Comparison of ENCODE assay signal across 13 cellular contexts in the genomic region with DNA sequence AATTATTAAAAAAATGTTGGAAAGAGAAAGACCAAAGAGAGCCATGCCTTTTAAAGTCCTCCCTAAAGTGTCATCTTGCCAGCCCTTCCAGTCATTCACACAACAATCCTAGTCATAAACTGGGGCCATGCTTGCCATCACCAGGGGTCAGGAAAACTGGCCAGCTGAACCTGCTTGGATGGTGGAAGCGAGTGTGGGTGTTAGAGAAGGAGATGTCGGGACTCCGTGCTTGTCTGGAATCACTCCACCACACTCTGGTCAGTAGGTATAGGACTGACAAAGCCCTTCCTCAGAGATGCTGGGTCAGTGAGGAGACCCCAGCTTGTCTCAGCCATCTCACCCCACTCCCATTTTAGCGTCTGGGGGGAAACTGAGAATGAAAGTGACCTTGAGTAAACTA. TPM values are rescaled to one million over a fixed set of nuclear protein-coding genes. Genes with fewer than 3 reads are reported as not detected.
DNase-seq lines count a peak whose midpoint lies in the region; ATAC-seq and TF ChIP-seq lines count a peak whose summit lies in the region.
"Had no signal": no experiment of that assay in that cellular context is flagged by ENCODE, and none has a peak within 500 bp of the region (broad histone marks: within the 10 kb centered on the region; RNA-seq: fewer than 3 reads in every experiment).

No MANE protein-coding gene starts in this region.

- peaks cover 18% of the 10 kb centered on the region for H3K4me1 Mint-ChIP-seq in nephron

- H3K27me3 ChIP-seq in fibroblast of lung (ENCODE audit: control insufficient read depth, insufficient read depth, low read length), result peaks cover 30% of the 10 kb centered on the region
- H3K27me3 ChIP-seq in upper lobe of left lung, result peaks cover 0 to 2% (median 0%) of the 10 kb centered on the region in 4 donors

- H3K4me3 Mint-ChIP-seq in nephron, result peak overlapping the region in 1 of 3 experiments; percentile 17

- ATAC-seq in SK-N-SH treated with all-trans-retinoic acid at 6 μM for 48 hours, result peak; percentile 68
- no peak for ATAC-seq in upper lobe of left lung (ENCODE audit: low FRiP score in 2 of 2)
- ATAC-seq in HG03460 (IDR thresholded peaks at IDR 0.05; ENCODE audit: unreplicated experiment), result no peak
- ATAC-seq: left lung had no signal

- no peak for TF ChIP-seq POLR2A in upper lobe of left lung (IDR thresholded peaks at IDR 0.05)

- no peak overlapping the region for H2AFZ ChIP-seq in fibroblast of lung (ENCODE audit: low read length)

- H3K27me3 Mint-ChIP-seq in nephron (ENCODE audit: low read depth), result peaks cover 46% of the 10 kb centered on the region

- TF ChIP-seq CTCF in fibroblast of lung (conservative IDR thresholded peaks at IDR 0.05 in 1 of 2, IDR thresholded peaks at IDR 0.05 in 1 of 2; ENCODE audit: low read depth in 1 of 2, low read length in 2 of 2), result no peak
- TF ChIP-seq CTCF in nephron (IDR thresholded peaks at IDR 0.05; ENCODE audit: unreplicated experiment in 3 of 3), result no peak
- no peak for TF ChIP-seq CTCF in upper lobe of left lung (IDR thresholded peaks at IDR 0.05)

- no peaks in the 10 kb centered on the region for H4K20me1 ChIP-seq in fibroblast of lung (ENCODE audit: control insufficient read depth, extremely low read depth, insufficient read depth, low read length)

- H3K9me3 ChIP-seq in fibroblast of lung (ENCODE audit: control insufficient read depth, insufficient read depth, low read depth, low read length) (no peaks in the 10 kb centered on the region), upper lobe of left lung (no peaks in the 10 kb centered on the region)
- H3K9me3 ChIP-seq: colonic mucosa, left lung, SJSA1 had no signal

- no peak overlapping the region for H3K9ac ChIP-seq in fibroblast of lung (ENCODE audit: insufficient read depth, low read length)

- H3K27ac ChIP-seq in fibroblast of lung (ENCODE audit: insufficient read depth, low read length), result no peak overlapping the region
- H3K27ac ChIP-seq in upper lobe of left lung, result peak overlapping the region; percentile 5 to 49 (median 42)
- H3K27ac ChIP-seq: colonic mucosa, left lung, SJSA1 had no signal

- H3K4me3 ChIP-seq in fibroblast of lung (replicated peaks in 1 of 4; ENCODE audit: control extremely low read depth in 1 of 4, insufficient read depth in 1 of 4, low read depth in 3 of 4, low read length in 4 of 4) (peak overlapping the region in 1 of 4 experiments; percentile 6), upper lobe of left lung (peak overlapping the region in 1 of 4 donors; percentile 5)
- H3K4me3 ChIP-seq: colonic mucosa, left lung, SJSA1 had no signal

- H3K4me1 ChIP-seq in fibroblast of lung (ENCODE audit: control insufficient read depth, extremely low read depth, insufficient read depth, low read length), result no peaks in the 10 kb centered on the region
- peaks cover 5 to 12% (median 9%) of the 10 kb centered on the region in 4 donors for H3K4me1 ChIP-seq in upper lobe of left lung
- H3K4me1 ChIP-seq: colonic mucosa, left lung had no signal

- peak overlapping the region; percentile 48 to 76 (median 66) for H3K27ac Mint-ChIP-seq in nephron

- no peaks in the 10 kb centered on the region for H3K9me3 Mint-ChIP-seq in nephron

- H3K4me2 ChIP-seq in fibroblast of lung (ENCODE audit: extremely low read depth, insufficient read depth, low read length), result peak overlapping the region; percentile 7

- no peaks in the 10 kb centered on the region for H3K79me2 ChIP-seq in fibroblast of lung (ENCODE audit: control insufficient read depth, insufficient read depth, low read length)

- no peak for TF ChIP-seq EP300 in upper lobe of left lung (IDR thresholded peaks at IDR 0.05)

- DNase-seq in fibroblast of lung (ENCODE audit: low read depth in 2 of 2), result no peak
- no peak for DNase-seq in upper lobe of left lung
- DNase-seq in NCI-H1417 treated with DMSO at 0.1 percent for 48 hours (lab: John Stamatoyannopoulos, UW), result no peak
- no peak for DNase-seq in epidermal melanocyte (ENCODE audit: insufficient read length, low spot score)
- DNase-seq: activated CD4-positive, alpha-beta T cell treated with anti-CD3 and anti-CD28 coated beads, Interleukin-2, amount 50 U/mL, for 48 hours; colonic mucosa; GDM1; left lung; NCI-H2171 had no signal

- WGBS in upper lobe of left lung, 2 donors, result 16 to 40% methylated on average over 4 of the region's 4 CpGs

- H3K36me3 ChIP-seq in fibroblast of lung (ENCODE audit: control insufficient read depth, insufficient read depth, low read length) (no peaks in the 10 kb centered on the region), upper lobe of left lung (no peaks in the 10 kb centered on the region)
- H3K36me3 ChIP-seq: colonic mucosa, left lung, SJSA1 had no signal

- no peaks in the 10 kb centered on the region for H3K36me3 Mint-ChIP-seq in nephron (ENCODE audit: low read depth)

TF ChIP-seq in SK-N-SH treated with all-trans-retinoic acid at 6 μM for 48 hours, 23 proteins besides CTCF, POLR2A, EP300 and RAD21:
- no peak for TF ChIP-seq TOX (CRISPR knock-in tag; IDR thresholded peaks at IDR 0.05; ENCODE audit: borderline replicate concordance)
- no peak for TF ChIP-seq SNAI2 (CRISPR knock-in tag; IDR thresholded peaks at IDR 0.05)
- no peak for TF ChIP-seq ESRRG (CRISPR knock-in tag; IDR thresholded peaks at IDR 0.05)
- no peak for TF ChIP-seq PPARA (CRISPR knock-in tag; IDR thresholded peaks at IDR 0.05; ENCODE audit: borderline replicate concordance)
- no peak for TF ChIP-seq ARNTL (CRISPR knock-in tag; IDR thresholded peaks at IDR 0.05; ENCODE audit: borderline replicate concordance, low read depth)
- TF ChIP-seq CSDC2 (CRISPR knock-in tag; IDR thresholded peaks at IDR 0.05), result no peak
- TF ChIP-seq ISL1 (CRISPR knock-in tag; IDR thresholded peaks at IDR 0.05), result no peak
- TF ChIP-seq OSR1 (CRISPR knock-in tag; IDR thresholded peaks at IDR 0.05), result no peak
- TF ChIP-seq ZC3H10 (CRISPR knock-in tag; IDR thresholded peaks at IDR 0.05), result no peak
- TF ChIP-seq, protein P1, sequence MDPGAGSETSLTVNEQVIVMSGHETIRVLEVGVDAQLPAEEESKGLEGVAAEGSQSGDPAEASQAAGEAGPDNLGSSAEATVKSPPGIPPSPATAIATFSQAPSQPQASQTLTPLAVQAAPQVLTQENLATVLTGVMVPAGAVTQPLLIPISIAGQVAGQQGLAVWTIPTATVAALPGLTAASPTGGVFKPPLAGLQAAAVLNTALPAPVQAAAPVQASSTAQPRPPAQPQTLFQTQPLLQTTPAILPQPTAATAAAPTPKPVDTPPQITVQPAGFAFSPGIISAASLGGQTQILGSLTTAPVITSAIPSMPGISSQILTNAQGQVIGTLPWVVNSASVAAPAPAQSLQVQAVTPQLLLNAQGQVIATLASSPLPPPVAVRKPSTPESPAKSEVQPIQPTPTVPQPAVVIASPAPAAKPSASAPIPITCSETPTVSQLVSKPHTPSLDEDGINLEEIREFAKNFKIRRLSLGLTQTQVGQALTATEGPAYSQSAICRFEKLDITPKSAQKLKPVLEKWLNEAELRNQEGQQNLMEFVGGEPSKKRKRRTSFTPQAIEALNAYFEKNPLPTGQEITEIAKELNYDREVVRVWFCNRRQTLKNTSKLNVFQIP (CRISPR knock-in tag; IDR thresholded peaks at IDR 0.05; ENCODE audit: borderline replicate concordance, low read depth), result no peak
- TF ChIP-seq RARB (CRISPR knock-in tag; IDR thresholded peaks at IDR 0.05), result no peak

RNA-seq across cellular contexts. Expression of gene HAPLN2, which starts 3.3 kb away (rescaled TPM):
- not detected in 2 replicates for total RNA-seq in fibroblast of lung
- not detected in 2 replicates for polyA plus RNA-seq in fibroblast of lung
- polyA plus RNA-seq in fibroblast of lung (2012), result not detected in 2 replicates
- not detected in 2 replicates for polyA minus RNA-seq in fibroblast of lung (ENCODE audit: low replicate concordance)
- 1 to 10 TPM in 1 of 6 donors, under 1 TPM in 2, not detected in 3; 0.14 to 5.0 (median 0.37) TPM for total RNA-seq in upper lobe of left lung
- total RNA-seq: SJSA1 had no signal

RNA-seq across cellular contexts. Expression of gene GPATCH4, which starts 14.7 kb away (rescaled TPM):
- total RNA-seq in fibroblast of lung, result 11.3 and 12.2 TPM in 2 replicates
- 23.6 and 42.7 TPM in 2 replicates for polyA plus RNA-seq in fibroblast of lung
- polyA plus RNA-seq in fibroblast of lung (2012), result 32.2 and 50.7 TPM in 2 replicates
- 6.2 and 19.5 TPM in 2 replicates for polyA minus RNA-seq in fibroblast of lung (ENCODE audit: low replicate concordance)
- total RNA-seq in upper lobe of left lung, result 10 to 100 TPM in 5 of 6 donors, 1 to 10 TPM in 1; 5.7 to 26.2 (median 19.4) TPM

RNA-seq across cellular contexts. Expression of gene NAXE, which starts 24.4 kb away (rescaled TPM):
- 51.6 and 64.4 TPM in 2 replicates for total RNA-seq in fibroblast of lung
- polyA plus RNA-seq in fibroblast of lung, result 41.6 and 59.5 TPM in 2 replicates
- polyA plus RNA-seq in fibroblast of lung (2012), result 68.1 and 90.0 TPM in 2 replicates
- polyA minus RNA-seq in fibroblast of lung (ENCODE audit: low replicate concordance), result 96.3 and 107 TPM in 2 replicates
- 10 to 100 TPM; 46.1 to 81.1 (median 60.0) TPM for total RNA-seq in upper lobe of left lung

RNA-seq across cellular contexts. Expression of gene BCAN, which starts 26.0 kb away (rescaled TPM):
- total RNA-seq in fibroblast of lung, result under 0.01 TPM in 1 of 2 replicates, not detected in the other
- polyA plus RNA-seq in fibroblast of lung, result 0.03 and 0.05 TPM in 2 replicates
- polyA plus RNA-seq in fibroblast of lung (2012), result 0.07 and 0.17 TPM in 2 replicates
- polyA minus RNA-seq in fibroblast of lung (ENCODE audit: low replicate concordance), result 0.89 TPM in 1 of 2 replicates, not detected in the other
- under 1 TPM in 2 of 6 donors, not detected in 4; 0.11 to 0.13 TPM for total RNA-seq in upper lobe of left lung
- total RNA-seq: SJSA1 had no signal

RNA-seq across cellular contexts. Expression of gene TTC24, which starts 36.4 kb away (rescaled TPM):
- not detected in 2 replicates for total RNA-seq in fibroblast of lung
- polyA plus RNA-seq in fibroblast of lung, result not detected in 2 replicates
- not detected in 2 replicates for polyA plus RNA-seq in fibroblast of lung (2012)
- polyA minus RNA-seq in fibroblast of lung (ENCODE audit: low replicate concordance), result not detected in 2 replicates
- under 1 TPM in 1 of 6 donors, not detected in 5; 0.20 TPM for total RNA-seq in upper lobe of left lung
- total RNA-seq: colonic mucosa, left lung, SJSA1 had no signal
